27 cellular contexts compared by ENCODE assay signal in the genomic region with DNA sequence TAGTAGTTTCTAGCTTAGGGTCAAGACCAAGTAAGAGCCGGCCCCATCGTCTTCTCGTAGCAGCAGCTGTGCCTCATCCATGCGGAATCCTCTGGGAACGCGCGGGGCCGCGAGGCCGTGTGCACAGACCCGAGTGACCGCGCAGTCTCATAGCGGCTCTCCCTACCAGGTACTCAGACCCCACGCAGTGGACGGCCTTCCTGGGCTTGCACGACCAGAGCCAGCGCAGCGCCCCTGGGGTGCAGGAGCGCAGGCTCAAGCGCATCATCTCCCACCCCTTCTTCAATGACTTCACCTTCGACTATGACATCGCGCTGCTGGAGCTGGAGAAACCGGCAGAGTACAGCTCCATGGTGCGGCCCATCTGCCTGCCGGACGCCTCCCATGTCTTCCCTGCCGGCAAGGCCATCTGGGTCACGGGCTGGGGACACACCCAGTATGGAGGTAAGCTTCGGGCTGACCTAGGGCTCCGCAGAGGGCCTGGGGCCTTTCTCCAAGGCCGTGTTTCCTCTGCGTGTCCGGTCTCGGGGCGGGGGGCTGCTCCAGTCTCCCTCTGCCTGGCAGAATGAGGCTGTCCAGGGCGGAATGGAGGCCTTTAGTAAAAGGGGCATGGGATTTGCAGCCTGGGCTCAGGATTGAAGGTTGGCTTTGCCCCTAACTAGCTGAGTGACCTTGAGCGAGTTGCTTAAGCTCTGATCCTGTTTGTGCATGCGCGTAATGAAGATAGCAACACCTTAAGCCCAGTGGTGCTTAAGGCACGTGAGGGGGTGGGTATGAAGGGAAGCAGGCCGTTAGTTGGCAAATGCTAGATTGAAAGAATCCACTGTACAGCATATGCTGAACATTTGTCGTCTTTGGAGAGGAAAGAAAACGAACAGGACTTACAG. TPM values are rescaled to one million over a fixed set of nuclear protein-coding genes. Genes with fewer than 3 reads are reported as not detected.
DNase-seq lines count a peak whose midpoint lies in the region; ATAC-seq and TF ChIP-seq lines count a peak whose summit lies in the region.
"Had no signal": no experiment of that assay in that cellular context is flagged by ENCODE, and none has a peak within 500 bp of the region (broad histone marks: within the 10 kb centered on the region; RNA-seq: fewer than 3 reads in every experiment).

No MANE protein-coding gene starts in this region.

- H3K27ac ChIP-seq in endodermal cell (ENCODE audit: low read depth, low read length) = no peak overlapping the region
- H3K27ac ChIP-seq in osteoblast (ENCODE audit: low read depth, low read length) = no peak overlapping the region
- H3K27ac ChIP-seq: BLaER1, epithelial cell of prostate, heart right ventricle, left lung, parathyroid adenoma had no signal

- H2AFZ ChIP-seq in osteoblast (ENCODE audit: low read length) = no peak overlapping the region
- H2AFZ ChIP-seq: parathyroid adenoma had no signal

- no peaks in the 10 kb centered on the region for H4K20me1 ChIP-seq in osteoblast (ENCODE audit: insufficient read depth, low read length)
- H4K20me1 ChIP-seq: BLaER1 had no signal

- no peak overlapping the region for H3K9ac ChIP-seq in endodermal cell (ENCODE audit: extremely low read depth, low read length, poor library complexity, severe bottlenecking)
- H3K9ac ChIP-seq: BLaER1, parathyroid adenoma had no signal

- no peaks in the 10 kb centered on the region for H3K79me2 ChIP-seq in osteoblast (ENCODE audit: insufficient read depth, low read length)
- H3K79me2 ChIP-seq: parathyroid adenoma had no signal

- peak; percentile 14 for DNase-seq in activated T-cell treated with anti-CD3 and anti-CD28 coated beads, Interleukin-2, amount 50 U/mL, for 24 hours
- DNase-seq in activated T-cell treated with anti-CD3 and anti-CD28 coated beads, Interleukin-2, amount 50 U/mL, for 4 hours = no peak
- DNase-seq in endodermal cell (peak; percentile 42), osteoblast (ENCODE audit: insufficient read length, low spot score, missing footprints) (peak; percentile 82), ureter (ENCODE audit: low spot score) (peak; percentile 27), NCI-H1105 (lab: John Stamatoyannopoulos, UW) (no peak), HUDEP-2 (lab: John Stamatoyannopoulos, UW; ENCODE audit: unreplicated experiment in 76 of 76) (no peak), DMS53 (lab: John Stamatoyannopoulos, UW) (no peak)
- DNase-seq: activated CD4-positive, alpha-beta T cell treated with anti-CD3 and anti-CD28 coated beads, Interleukin-2, amount 50 U/mL, for 1 hour; activated gamma-delta T cell treated with Interleukin-2 at 50 U/mL for 16 hours; activated naive CD8-positive, alpha-beta T cell treated with anti-CD3 and anti-CD28 coated beads, Interleukin-2, amount 50 U/mL, for 24 hours; cerebellar nuclear complex; COR-L47; DMS79; heart right ventricle; Karpas-422; MV-4-11; NCI-H2171 treated with DMSO at 0.1 percent for 48 hours; NCI-H524 treated with DMSO at 0.1 percent for 48 hours; stimulated activated CD4-positive, alpha-beta T cell treated with anti-CD3 and anti-CD28 coated beads, Interleukin-15, amount 100 ng/mL, for 24 hours had no signal

- no peak overlapping the region for H3K4me2 ChIP-seq in osteoblast (ENCODE audit: insufficient read depth, low read length)
- H3K4me2 ChIP-seq: BLaER1 had no signal

- no peaks in the 10 kb centered on the region for H3K4me1 Mint-ChIP-seq in activated T-cell treated with anti-CD3 and anti-CD28 coated beads, Interleukin-2, amount 50 U/mL, for 24 hours (ENCODE audit: low read depth)
- H3K4me1 Mint-ChIP-seq in activated T-cell treated with anti-CD3 and anti-CD28 coated beads, Interleukin-2, amount 50 U/mL, for 4 hours (ENCODE audit: low read depth) = no peaks in the 10 kb centered on the region
- H3K4me1 Mint-ChIP-seq in endodermal cell = no peaks in the 10 kb centered on the region
- H3K4me1 Mint-ChIP-seq: activated naive CD8-positive, alpha-beta T cell treated with anti-CD3 and anti-CD28 coated beads, Interleukin-2, amount 50 U/mL, for 24 hours had no signal

- H3K4me3 Mint-ChIP-seq in activated T-cell treated with anti-CD3 and anti-CD28 coated beads, Interleukin-2, amount 50 U/mL, for 24 hours = no peak overlapping the region
- no peak overlapping the region for H3K4me3 Mint-ChIP-seq in activated T-cell treated with anti-CD3 and anti-CD28 coated beads, Interleukin-2, amount 50 U/mL, for 4 hours
- no peak overlapping the region for H3K4me3 Mint-ChIP-seq in endodermal cell
- H3K4me3 Mint-ChIP-seq: activated naive CD8-positive, alpha-beta T cell treated with anti-CD3 and anti-CD28 coated beads, Interleukin-2, amount 50 U/mL, for 24 hours; natural killer cell treated with Interleukin-12 subunit alpha and Interleukin-12 subunit beta and Interleukin-15 and Interleukin-18, amount 100 ng/mL, for 72 hours had no signal

- TF ChIP-seq CTCF in endodermal cell (conservative IDR thresholded peaks at IDR 0.05) = no peak
- no peak for TF ChIP-seq CTCF in osteoblast (IDR thresholded peaks at IDR 0.05; ENCODE audit: extremely low read depth, low read depth, low read length)

- no peaks in the 10 kb centered on the region for H3K27me3 Mint-ChIP-seq in activated T-cell treated with anti-CD3 and anti-CD28 coated beads, Interleukin-2, amount 50 U/mL, for 24 hours
- H3K27me3 Mint-ChIP-seq in activated T-cell treated with anti-CD3 and anti-CD28 coated beads, Interleukin-2, amount 50 U/mL, for 4 hours (ENCODE audit: low read depth) = peaks cover 8% of the 10 kb centered on the region
- H3K27me3 Mint-ChIP-seq in endodermal cell (ENCODE audit: insufficient read depth) = no peaks in the 10 kb centered on the region
- H3K27me3 Mint-ChIP-seq: natural killer cell treated with Interleukin-12 subunit alpha and Interleukin-12 subunit beta and Interleukin-15 and Interleukin-18, amount 100 ng/mL, for 72 hours had no signal

- H3K27ac Mint-ChIP-seq in activated T-cell treated with anti-CD3 and anti-CD28 coated beads, Interleukin-2, amount 50 U/mL, for 24 hours = no peak overlapping the region
- no peak overlapping the region for H3K27ac Mint-ChIP-seq in endodermal cell
- H3K27ac Mint-ChIP-seq: activated naive CD8-positive, alpha-beta T cell treated with anti-CD3 and anti-CD28 coated beads, Interleukin-2, amount 50 U/mL, for 24 hours; natural killer cell treated with Interleukin-12 subunit alpha and Interleukin-12 subunit beta and Interleukin-15 and Interleukin-18, amount 100 ng/mL, for 72 hours had no signal

- H3K36me3 ChIP-seq in endodermal cell (ENCODE audit: control insufficient read depth, insufficient read depth, low read length) = no peaks in the 10 kb centered on the region
- no peaks in the 10 kb centered on the region for H3K36me3 ChIP-seq in osteoblast (ENCODE audit: insufficient read depth, low read length)
- H3K36me3 ChIP-seq: BLaER1 had no signal

- H3K9me3 Mint-ChIP-seq in activated T-cell treated with anti-CD3 and anti-CD28 coated beads, Interleukin-2, amount 50 U/mL, for 24 hours = no peaks in the 10 kb centered on the region
- no peaks in the 10 kb centered on the region for H3K9me3 Mint-ChIP-seq in activated T-cell treated with anti-CD3 and anti-CD28 coated beads, Interleukin-2, amount 50 U/mL, for 4 hours
- no peaks in the 10 kb centered on the region for H3K9me3 Mint-ChIP-seq in endodermal cell
- H3K9me3 Mint-ChIP-seq: activated naive CD8-positive, alpha-beta T cell treated with anti-CD3 and anti-CD28 coated beads, Interleukin-2, amount 50 U/mL, for 24 hours; natural killer cell treated with Interleukin-12 subunit alpha and Interleukin-12 subunit beta and Interleukin-15 and Interleukin-18, amount 100 ng/mL, for 72 hours had no signal

- no peaks in the 10 kb centered on the region for H3K36me3 Mint-ChIP-seq in activated T-cell treated with anti-CD3 and anti-CD28 coated beads, Interleukin-2, amount 50 U/mL, for 24 hours (ENCODE audit: low read depth)
- H3K36me3 Mint-ChIP-seq in activated T-cell treated with anti-CD3 and anti-CD28 coated beads, Interleukin-2, amount 50 U/mL, for 4 hours (ENCODE audit: insufficient read depth) = no peaks in the 10 kb centered on the region
- peaks cover 12% of the 10 kb centered on the region for H3K36me3 Mint-ChIP-seq in endodermal cell (ENCODE audit: low read depth)
- H3K36me3 Mint-ChIP-seq: natural killer cell treated with Interleukin-12 subunit alpha and Interleukin-12 subunit beta and Interleukin-15 and Interleukin-18, amount 100 ng/mL, for 72 hours had no signal

- H3K4me1 ChIP-seq in endodermal cell (ENCODE audit: control insufficient read depth, insufficient read depth, low read length) (no peaks in the 10 kb centered on the region), osteoblast (ENCODE audit: insufficient read depth, low read length) (no peaks in the 10 kb centered on the region)
- H3K4me1 ChIP-seq: BLaER1, parathyroid adenoma had no signal

- H3K27me3 ChIP-seq in endodermal cell (ENCODE audit: control insufficient read depth, insufficient read depth, low read length, poor library complexity, severe bottlenecking) (no peaks in the 10 kb centered on the region), osteoblast (ENCODE audit: insufficient read depth, low read length) (peaks cover 34% of the 10 kb centered on the region)
- H3K27me3 ChIP-seq: BLaER1, left lung had no signal

- 91 to 94% methylated on average over 30 to 45 of the region's 45 CpGs for WGBS in endodermal cell (ENCODE audit: insufficient coverage in 1 of 2, insufficient read length in 1 of 2), 2 experiments

- ATAC-seq in activated T-cell treated with anti-CD3 and anti-CD28 coated beads, Interleukin-2, amount 50 U/mL, for 4 hours = no peak
- ATAC-seq: activated naive CD8-positive, alpha-beta T cell treated with anti-CD3 and anti-CD28 coated beads, Interleukin-2, amount 50 U/mL, for 24 hours; heart right ventricle; left lung; natural killer cell treated with Interleukin-12 subunit alpha and Interleukin-12 subunit beta and Interleukin-15 and Interleukin-18, amount 100 ng/mL, for 72 hours had no signal

- H3K9me3 ChIP-seq in endodermal cell (ENCODE audit: control insufficient read depth, low read length) (no peaks in the 10 kb centered on the region), osteoblast (ENCODE audit: low read depth, low read length) (no peaks in the 10 kb centered on the region)
- H3K9me3 ChIP-seq: BLaER1, heart right ventricle, left lung had no signal

- no peak overlapping the region for H3K4me3 ChIP-seq in endodermal cell (ENCODE audit: low read length)
- no peak overlapping the region for H3K4me3 ChIP-seq in osteoblast (ENCODE audit: insufficient read depth, low read length)
- H3K4me3 ChIP-seq: BLaER1, heart right ventricle, left lung had no signal

RNA-seq across cellular contexts. Expression of a gene that starts 48.9 kb away (rescaled TPM):
- under 1 TPM; 0.21 to 0.30 (median 0.28) TPM for total RNA-seq in activated T-cell treated with anti-CD3 and anti-CD28 coated beads, Interleukin-2, amount 50 U/mL, for 4 hours
- total RNA-seq in endodermal cell (10 to 100 TPM; 17.5 to 21.7 TPM), osteoblast (under 0.01 TPM in 1 of 2 replicates, not detected in the other), ureter (103 TPM)
- 1.7 TPM for polyA plus RNA-seq in endodermal cell (2013, experiment 1 of 2)
- polyA plus RNA-seq in endodermal cell (2013, experiment 2 of 2) = 1.3 TPM
- total RNA-seq: SK-MEL-5; T-helper 2 cell treated with Interferon-gamma antibody and Interleukin-4, amounts not matched to agents 100 ng/mL and 5 ng/mL, for 36 hours had no signal

Comparison
In these comparisons a context has a peak if more than half of its experiments do, and no peak if none do; other contexts are left out.
1. DNase-seq: peak in activated T-cell treated with anti-CD3 and anti-CD28 coated beads, Interleukin-2, amount 50 U/mL, for 24 hours (single experiment), endodermal cell (single experiment), osteoblast (single experiment) and ureter (single experiment); none in activated T-cell treated with anti-CD3 and anti-CD28 coated beads, Interleukin-2, amount 50 U/mL, for 4 hours (single experiment), NCI-H1105 (single experiment), HUDEP-2 (0 of 76) and DMS53 (single experiment).
2. RNA of a gene that starts 48.9 kb away (total RNA-seq): 103 TPM in ureter (single experiment) and 17.5 to 21.7 TPM in endodermal cell; 0.21 to 0.30 TPM in activated T-cell treated with anti-CD3 and anti-CD28 coated beads, Interleukin-2, amount 50 U/mL, for 4 hours and under 0.01 TPM in osteoblast; every median in the first group is over 10 times any median in the second.